Comparison of ENCODE assay signal across 1 cellular context in genomic region chr16:46832757-46833464, GRCh38.
TF ChIP-seq lines count a peak whose summit lies in the region.

No MANE protein-coding gene starts in this region.

TF ChIP-seq in HepG2, 621 proteins besides CTCF, POLR2A, EP300 and RAD21 (continued from another document and continues in another):
- TF ChIP-seq PHB2 (IDR thresholded peaks at IDR 0.05; ENCODE audit: partially characterized antibody), result no peak
- TF ChIP-seq PRDM15 (CRISPR knock-in tag; IDR thresholded peaks at IDR 0.05), result no peak
- no peak for TF ChIP-seq MLLT10 (CRISPR knock-in tag; IDR thresholded peaks at IDR 0.05)
- peak; percentile 41; the same call in 1 of the 2 replicates for TF ChIP-seq BCL6 (CRISPR knock-in tag; IDR thresholded peaks at IDR 0.05)
- TF ChIP-seq REPIN1 (CRISPR knock-in tag; IDR thresholded peaks at IDR 0.05; ENCODE audit: borderline replicate concordance, low read depth), result no peak
- TF ChIP-seq SMC3 (IDR thresholded peaks at IDR 0.05; ENCODE audit: low read length), result peak; percentile 7; the same call in 1 of the 2 replicates
- peak; percentile 68 for TF ChIP-seq HNF4A (CRISPR knock-in tag; IDR thresholded peaks at IDR 0.05)
- TF ChIP-seq HDAC1 (CRISPR knock-in tag; IDR thresholded peaks at IDR 0.05), result peak; percentile 31; the same call in 1 of the 2 replicates
- no peak for TF ChIP-seq ZNF605 (CRISPR knock-in tag; IDR thresholded peaks at IDR 0.05)
- no peak for TF ChIP-seq ZNF10 (CRISPR knock-in tag; IDR thresholded peaks at IDR 0.05; ENCODE audit: borderline replicate concordance, low read depth)
- TF ChIP-seq RFXAP (CRISPR knock-in tag; IDR thresholded peaks at IDR 0.05; ENCODE audit: borderline replicate concordance), result no peak
- no peak for TF ChIP-seq ZFP36 (IDR thresholded peaks at IDR 0.05; ENCODE audit: borderline replicate concordance, low read depth, low read length, partially characterized antibody)
- TF ChIP-seq ARID3A (IDR thresholded peaks at IDR 0.05; ENCODE audit: low read depth, low read length), result peak; percentile 31; the same call in 1 of the 2 replicates
- no peak for TF ChIP-seq KAT2B (IDR thresholded peaks at IDR 0.05; ENCODE audit: borderline replicate concordance, low read depth, low read length)
- TF ChIP-seq GATAD2A (CRISPR knock-in tag; IDR thresholded peaks at IDR 0.05), result peak; percentile 76
- TF ChIP-seq NR1H2 (CRISPR knock-in tag; IDR thresholded peaks at IDR 0.05; ENCODE audit: borderline replicate concordance, low read depth), result no peak
- 0 out of 2 replicates have a peak, but pooled peaks have one; percentile 23 for TF ChIP-seq BORCS8-MEF2B (CRISPR knock-in tag; IDR thresholded peaks at IDR 0.05)
- no peak for TF ChIP-seq ZNF740 (CRISPR knock-in tag; IDR thresholded peaks at IDR 0.05)
- no peak for TF ChIP-seq CCDC6 (CRISPR knock-in tag; IDR thresholded peaks at IDR 0.05)
- peak; percentile 33; the same call in 1 of the 2 replicates for TF ChIP-seq FOSL2 (CRISPR knock-in tag; IDR thresholded peaks at IDR 0.05)
- no peak for TF ChIP-seq ZNF776 (CRISPR knock-in tag; IDR thresholded peaks at IDR 0.05)
- no peak for TF ChIP-seq NFKBIZ (CRISPR knock-in tag; IDR thresholded peaks at IDR 0.05)
- TF ChIP-seq YY1 (IDR thresholded peaks at IDR 0.05; ENCODE audit: insufficient read depth, insufficient replicate concordance, low read depth, low read length), result no peak
- peak; percentile 54; the same call in 1 of the 2 replicates for TF ChIP-seq ZGPAT (CRISPR knock-in tag; IDR thresholded peaks at IDR 0.05)
- no peak for TF ChIP-seq TCF7 (IDR thresholded peaks at IDR 0.05; ENCODE audit: low read depth)
- TF ChIP-seq ATF3 (CRISPR knock-in tag; IDR thresholded peaks at IDR 0.05), result no peak
- no peak for TF ChIP-seq HOXD1 (CRISPR knock-in tag; IDR thresholded peaks at IDR 0.05)
- TF ChIP-seq ZNF691 (CRISPR knock-in tag; IDR thresholded peaks at IDR 0.05; ENCODE audit: borderline replicate concordance, low read depth), result no peak
- no peak for TF ChIP-seq NCOR1 (IDR thresholded peaks at IDR 0.05; ENCODE audit: borderline replicate concordance, low read length)
- no peak for TF ChIP-seq KDM2A (CRISPR knock-in tag; IDR thresholded peaks at IDR 0.05; ENCODE audit: borderline replicate concordance, low read depth)
- TF ChIP-seq ZNF768 (CRISPR knock-in tag; IDR thresholded peaks at IDR 0.05), result 0 out of 2 replicates have a peak, but pooled peaks have one; percentile 23
- 0 out of 2 replicates have a peak, but pooled peaks have one; percentile 8 for TF ChIP-seq MIXL1 (CRISPR knock-in tag; IDR thresholded peaks at IDR 0.05)
- no peak for TF ChIP-seq JDP2 (CRISPR knock-in tag; IDR thresholded peaks at IDR 0.05; ENCODE audit: borderline replicate concordance)
- TF ChIP-seq MBD4 (IDR thresholded peaks at IDR 0.05; ENCODE audit: borderline replicate concordance, low read length), result no peak
- TF ChIP-seq TBX2 (CRISPR knock-in tag; IDR thresholded peaks at IDR 0.05; ENCODE audit: borderline replicate concordance), result no peak
- no peak for TF ChIP-seq NFYC (CRISPR knock-in tag; IDR thresholded peaks at IDR 0.05)
- TF ChIP-seq ZNF660 (CRISPR knock-in tag; IDR thresholded peaks at IDR 0.05; ENCODE audit: borderline replicate concordance, low read depth), result no peak
- peak; percentile 93 for TF ChIP-seq RARA (CRISPR knock-in tag; IDR thresholded peaks at IDR 0.05)
- no peak for TF ChIP-seq SNAI1 (CRISPR knock-in tag; IDR thresholded peaks at IDR 0.05; ENCODE audit: borderline replicate concordance)
- 0 out of 2 replicates have a peak, but pooled peaks have one; percentile 30 for TF ChIP-seq ADNP (CRISPR knock-in tag; IDR thresholded peaks at IDR 0.05)
- no peak for TF ChIP-seq ZNF44 (CRISPR knock-in tag; IDR thresholded peaks at IDR 0.05)
- TF ChIP-seq JUN (CRISPR knock-in tag; IDR thresholded peaks at IDR 0.05), result no peak
- no peak for TF ChIP-seq ZNF576 (CRISPR knock-in tag; IDR thresholded peaks at IDR 0.05)
- peak; percentile 30; the same call in 1 of the 2 replicates for TF ChIP-seq CREM (IDR thresholded peaks at IDR 0.05)
- no peak for TF ChIP-seq CREM (CRISPR knock-in tag; IDR thresholded peaks at IDR 0.05)
- TF ChIP-seq MAF1 (CRISPR knock-in tag; IDR thresholded peaks at IDR 0.05; ENCODE audit: borderline replicate concordance), result no peak
- TF ChIP-seq TEAD2 (CRISPR knock-in tag; IDR thresholded peaks at IDR 0.05), result no peak
- TF ChIP-seq MIER2 (CRISPR knock-in tag; IDR thresholded peaks at IDR 0.05), result no peak
- 0 out of 2 replicates have a peak, but pooled peaks have one; percentile 34 for TF ChIP-seq RCOR2 (CRISPR knock-in tag; IDR thresholded peaks at IDR 0.05)
- TF ChIP-seq SKIL (CRISPR knock-in tag; IDR thresholded peaks at IDR 0.05; ENCODE audit: borderline replicate concordance), result no peak
- TF ChIP-seq SOX13 (IDR thresholded peaks at IDR 0.05), result no peak; the same call in 1 of the 2 replicates
- peak in 1 of 2 experiments; percentile 55; a peak in 1 of 4 replicates for TF ChIP-seq SOX13 (CRISPR knock-in tag; conservative IDR thresholded peaks at IDR 0.05 in 1 of 2, IDR thresholded peaks at IDR 0.05 in 1 of 2)
- peak; percentile 39; the same call in 1 of the 2 replicates for TF ChIP-seq DPF2 (CRISPR knock-in tag; IDR thresholded peaks at IDR 0.05; ENCODE audit: borderline replicate concordance, low read depth)
- no peak for TF ChIP-seq HHEX (CRISPR knock-in tag; IDR thresholded peaks at IDR 0.05)
- 0 out of 2 replicates have a peak, but pooled peaks have one; percentile 27 for TF ChIP-seq DMAP1 (CRISPR knock-in tag; IDR thresholded peaks at IDR 0.05)
- no peak for TF ChIP-seq DBP (CRISPR knock-in tag; IDR thresholded peaks at IDR 0.05; ENCODE audit: not compliant biosample characterization)
- TF ChIP-seq GFI1 (CRISPR knock-in tag; IDR thresholded peaks at IDR 0.05; ENCODE audit: borderline replicate concordance), result 0 out of 2 replicates have a peak, but pooled peaks have one; percentile 60
- no peak for TF ChIP-seq KDM5B (CRISPR knock-in tag; IDR thresholded peaks at IDR 0.05; ENCODE audit: borderline replicate concordance)
- TF ChIP-seq ZNF251 (CRISPR knock-in tag; IDR thresholded peaks at IDR 0.05), result no peak
- TF ChIP-seq SCMH1 (CRISPR knock-in tag; IDR thresholded peaks at IDR 0.05; ENCODE audit: borderline replicate concordance), result no peak
- no peak for TF ChIP-seq PCBP2 (optimal IDR thresholded peaks at IDR 0.05; ENCODE audit: low read depth, low read length, poor library complexity, severe bottlenecking)
- peak; percentile 44; the same call in 1 of the 2 replicates for TF ChIP-seq MED1 (CRISPR knock-in tag; IDR thresholded peaks at IDR 0.05)
- TF ChIP-seq TBL1XR1 (IDR thresholded peaks at IDR 0.05; ENCODE audit: borderline replicate concordance, low read length, partially characterized antibody), result no peak
- no peak for TF ChIP-seq SP1 (IDR thresholded peaks at IDR 0.05)
- TF ChIP-seq SP1 (CRISPR knock-in tag; IDR thresholded peaks at IDR 0.05), result no peak
